ENCODE assay signal across 16 cellular contexts in the genomic region with DNA sequence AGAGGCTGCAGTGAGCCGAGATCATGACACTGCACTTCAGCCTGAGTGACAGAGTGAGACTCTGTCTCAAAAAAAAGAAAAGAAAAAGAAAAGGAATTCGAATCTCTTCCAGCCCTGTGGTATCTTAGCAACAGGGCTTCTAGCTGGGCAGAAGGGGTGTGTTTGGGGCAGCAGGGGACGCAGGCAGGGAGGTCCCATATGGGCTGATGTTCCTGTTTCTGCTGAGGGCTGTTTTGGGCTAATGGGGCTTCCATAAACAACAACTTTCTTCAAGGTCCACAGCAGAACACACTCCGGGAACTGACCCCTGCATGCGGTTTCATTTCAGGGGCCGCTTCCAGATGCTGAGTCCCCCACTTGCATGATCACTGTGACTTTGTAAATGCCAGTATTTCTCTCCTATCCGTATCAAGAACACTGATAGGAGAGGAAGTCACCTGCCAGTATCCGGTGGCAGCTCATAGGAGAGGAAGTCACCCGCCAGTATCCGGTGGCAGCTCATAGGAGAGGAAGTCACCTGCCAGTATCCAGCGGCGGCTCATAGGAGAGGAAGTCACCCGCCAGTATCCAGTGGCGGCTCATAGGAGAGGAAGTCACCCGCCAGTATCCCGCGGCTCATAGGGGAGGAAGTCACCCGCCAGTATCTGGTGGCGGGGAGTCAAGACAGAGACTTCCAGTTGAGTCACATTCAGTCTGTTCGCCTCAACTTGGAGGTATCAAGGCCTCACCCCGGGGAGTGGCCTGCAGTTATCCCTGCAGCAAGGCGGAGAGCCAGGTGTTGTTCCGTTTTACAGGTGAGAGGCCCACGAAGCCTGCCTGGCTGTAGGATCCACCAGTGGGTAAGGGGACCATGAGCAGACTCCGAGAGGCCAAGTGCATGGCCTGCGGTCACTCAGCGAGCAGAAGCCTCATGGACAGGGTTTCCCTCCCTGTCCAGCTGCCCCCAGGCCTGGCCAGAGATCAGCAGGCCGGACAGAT. TPM values are rescaled to one million over a fixed set of nuclear protein-coding genes. Genes with fewer than 3 reads are reported as not detected.
A peak's percentile ranks its signal among the peaks of the same experiment; 100 is the strongest.
DNase-seq lines count a peak whose midpoint lies in the region; ATAC-seq, FAIRE-seq and TF ChIP-seq lines count a peak whose summit lies in the region.
"Had no signal": no experiment of that assay in that cellular context is flagged by ENCODE, and none has a peak within 500 bp of the region (broad histone marks: within the 10 kb centered on the region; RNA-seq: fewer than 3 reads in every experiment).

No MANE protein-coding gene starts in this region.

- H3K4me3 Mint-ChIP-seq in activated naive CD8-positive, alpha-beta T cell: peak overlapping the region; percentile 69
- peak overlapping the region; percentile 58 to 59 for H3K4me3 Mint-ChIP-seq in stimulated activated naive CD8-positive, alpha-beta T cell treated with anti-CD3 and anti-CD28 coated beads, Interleukin-15, amount 100 ng/mL, for 72 hours

- no peak overlapping the region for H2AFZ ChIP-seq in HepG2 (ENCODE audit: low read length)
- H2AFZ ChIP-seq: parathyroid adenoma had no signal

- BruUV-seq in HepG2 (replicated peaks; lab: Mats Ljungman, UMichigan): no TSS peak

- no peaks in the 10 kb centered on the region for H3K36me3 Mint-ChIP-seq in activated naive CD8-positive, alpha-beta T cell

- H3K4me1 Mint-ChIP-seq in activated naive CD8-positive, alpha-beta T cell (ENCODE audit: low read depth): peaks cover 7% of the 10 kb centered on the region
- H3K4me1 Mint-ChIP-seq in stimulated activated naive CD8-positive, alpha-beta T cell treated with anti-CD3 and anti-CD28 coated beads, Interleukin-15, amount 100 ng/mL, for 72 hours: peaks cover 12% of the 10 kb centered on the region

- H3K36me3 ChIP-seq in HepG2 (replicated peaks in 1 of 2; ENCODE audit: control insufficient read depth in 1 of 2, insufficient read depth in 2 of 2, low read length in 2 of 2): no peaks in the 10 kb centered on the region
- no peaks in the 10 kb centered on the region for H3K36me3 ChIP-seq in right lobe of liver
- H3K36me3 ChIP-seq: gastrocnemius medialis, tibial artery had no signal

- no peak for TF ChIP-seq RAD21 in HepG2 (CRISPR knock-in tag; IDR thresholded peaks at IDR 0.05)

- in situ Hi-C loops in HepG2 (cut with HindIII; ENCODE audit: extremely low pct_ligation_motif_present, low pct_unique_long_range_greater_than_20kb): loop anchor here (10.0 kb wide), 1 partner anchor 483 kb away; no protein-coding TSS in a partner anchor

- H3K27me3 Mint-ChIP-seq in activated naive CD8-positive, alpha-beta T cell: no peaks in the 10 kb centered on the region
- H3K27me3 Mint-ChIP-seq in stimulated activated naive CD8-positive, alpha-beta T cell treated with anti-CD3 and anti-CD28 coated beads, Interleukin-15, amount 100 ng/mL, for 72 hours: peaks cover 39% of the 10 kb centered on the region

- intact Hi-C loops in HepG2 (cut with micrococcal nuclease; ENCODE audit: unreplicated experiment) (no loop called here), right lobe of liver (cut with DNase I) (loop anchor here (10.0 kb wide), 2 partner anchors 173 to 483 kb away; no protein-coding TSS in a partner anchor)

- no peak overlapping the region for H3K4me2 ChIP-seq in HepG2 (ENCODE audit: low read depth, low read length)

- POLR2A ChIA-PET in HepG2 (lab: Yijun Ruan, JAX): no interaction called here

- H3K4me1 ChIP-seq in HepG2 (ENCODE audit: insufficient read depth, low read length) (peaks cover 28% of the 10 kb centered on the region), right lobe of liver (no peaks in the 10 kb centered on the region)
- H3K4me1 ChIP-seq: gastrocnemius medialis, parathyroid adenoma, tibial artery had no signal

- H3K9ac ChIP-seq in HepG2 (ENCODE audit: insufficient read depth, low read depth, low read length): no peak overlapping the region
- H3K9ac ChIP-seq: parathyroid adenoma had no signal

- TF ChIP-seq CTCF in HepG2 (CRISPR knock-in tag; IDR thresholded peaks at IDR 0.05) (no peak), right lobe of liver (IDR thresholded peaks at IDR 0.05) (no peak)

- H3K9me3 ChIP-seq in HepG2 (ENCODE audit: low read length): no peaks in the 10 kb centered on the region
- no peaks in the 10 kb centered on the region for H3K9me3 ChIP-seq in right lobe of liver
- H3K9me3 ChIP-seq: Caco-2, gastrocnemius medialis, tibial artery had no signal

- no peaks in the 10 kb centered on the region for H3K9me3 Mint-ChIP-seq in activated naive CD8-positive, alpha-beta T cell (ENCODE audit: low read depth)
- no peaks in the 10 kb centered on the region for H3K9me3 Mint-ChIP-seq in stimulated activated naive CD8-positive, alpha-beta T cell treated with anti-CD3 and anti-CD28 coated beads, Interleukin-15, amount 100 ng/mL, for 72 hours

- H3K79me2 ChIP-seq in HepG2 (ENCODE audit: insufficient read depth, low read length): no peaks in the 10 kb centered on the region
- H3K79me2 ChIP-seq: parathyroid adenoma had no signal

- H3K27me3 ChIP-seq in HepG2 (ENCODE audit: control insufficient read depth in 1 of 2, insufficient read depth in 2 of 2, low read length in 2 of 2) (peaks cover 0 to 3% of the 10 kb centered on the region in 2 experiments; a peak in 2 of 5 replicates), right lobe of liver (no peaks in the 10 kb centered on the region)

- TF ChIP-seq EP300 in HepG2 (IDR thresholded peaks at IDR 0.05; ENCODE audit: low read depth in 2 of 2, low read length in 2 of 2): no peak
- no peak for TF ChIP-seq EP300 in HepG2 (CRISPR knock-in tag; IDR thresholded peaks at IDR 0.05; ENCODE audit: borderline replicate concordance)

- WGBS in HepG2 (ENCODE audit: low lambda C conversion rate): 65% methylated on average over 16 of the region's 28 CpGs
- 63% methylated on average over 13 of the region's 28 CpGs for WGBS in right lobe of liver (ENCODE audit: insufficient coverage, low coverage, low lambda C conversion rate, missing lambda C conversion rate)

- CTCF ChIA-PET in HepG2 (lab: Yijun Ruan, JAX; ENCODE audit: low intra/inter-chr PET ratio, low total read pairs): no interaction called here

- H3K27ac Mint-ChIP-seq in activated naive CD8-positive, alpha-beta T cell: peak overlapping the region; percentile 41
- peak overlapping the region in 1 of 2 donors; percentile 86 for H3K27ac Mint-ChIP-seq in stimulated activated naive CD8-positive, alpha-beta T cell treated with anti-CD3 and anti-CD28 coated beads, Interleukin-15, amount 100 ng/mL, for 72 hours

- no peak for FAIRE-seq in HepG2 (lab: Jason Lieb, UNC)
- FAIRE-seq: GM12892 had no signal

- H3K4me3 ChIP-seq in HepG2 (replicated peaks in 1 of 3; ENCODE audit: insufficient read depth in 1 of 3, low read depth in 2 of 3, low read length in 3 of 3) (no peak overlapping the region), right lobe of liver (no peak overlapping the region)
- H3K4me3 ChIP-seq: gastrocnemius medialis, tibial artery had no signal

- no peak for TF ChIP-seq POLR2A in HepG2 (IDR thresholded peaks at IDR 0.05; ENCODE audit: insufficient read depth in 1 of 2, low read depth in 2 of 2, low read length in 2 of 2)
- no peak for TF ChIP-seq POLR2A in right lobe of liver (IDR thresholded peaks at IDR 0.05)

- H3K27ac ChIP-seq in HepG2 (ENCODE audit: extremely low read length, insufficient read depth, low read length): no peak overlapping the region
- H3K27ac ChIP-seq in right lobe of liver: no peak overlapping the region
- H3K27ac ChIP-seq: gastrocnemius medialis, parathyroid adenoma, tibial artery had no signal

- no peak for DNase-seq in HepG2 (ENCODE audit: low spot score)
- DNase-seq in right lobe of liver: no peak
- DNase-seq in NOMO-1 treated with DMSO at 0.1 percent for 48 hours (lab: John Stamatoyannopoulos, UW; ENCODE audit: unreplicated experiment): peak; percentile 77
- DNase-seq in stimulated activated naive CD8-positive, alpha-beta T cell treated with anti-CD3 and anti-CD28 coated beads, Interleukin-15, amount 100 ng/mL, for 72 hours: peak in 1 of 2 donors; percentile 41
- no peak for DNase-seq in D341Med (ENCODE audit: low spot score)
- DNase-seq in midbrain (lab: John Stamatoyannopoulos, UW): no peak
- no peak for DNase-seq in effector CD8-positive, alpha-beta T cell (lab: John Stamatoyannopoulos, UW)
- DNase-seq: Caco-2, dermis blood vessel endothelial cell, gastrocnemius medialis, NCI-H526, tibial artery had no signal

- H4K20me1 ChIP-seq in HepG2 (ENCODE audit: insufficient read depth, low read length): no peaks in the 10 kb centered on the region

- ATAC-seq in HepG2 (no peak), right lobe of liver (no peak)
- peak; percentile 86 for ATAC-seq in stimulated activated naive CD8-positive, alpha-beta T cell treated with anti-CD3 and anti-CD28 coated beads, Interleukin-15, amount 100 ng/mL, for 72 hours
- ATAC-seq: gastrocnemius medialis had no signal

RNA-seq across cellular contexts. Expression of gene FGF19, which starts 8.3 kb away (rescaled TPM):
- not detected in 2 replicates for total RNA-seq in HepG2 (2016; rRNA removed; fragmentation: Illumina TruSeq; extraction: Trizol)
- not detected in 2 replicates for total RNA-seq in HepG2 (2016; cell fraction: cytosol; rRNA removed; fragmentation: Illumina TruSeq; extraction: Trizol; ENCODE audit: low read depth)
- total RNA-seq in HepG2 (2016; cell fraction: insoluble cytoplasmic fraction; rRNA removed; fragmentation: Illumina TruSeq; extraction: Trizol): 0.04 TPM in 1 of 2 replicates, not detected in the other
- total RNA-seq in HepG2 (2016; cell fraction: membrane; rRNA removed; fragmentation: Illumina TruSeq; extraction: Trizol): not detected in 2 replicates
- total RNA-seq in HepG2 (2016; cell fraction: nucleus; rRNA removed; fragmentation: Illumina TruSeq; extraction: Trizol): not detected in 2 replicates
- 0.07 and 0.16 TPM in 2 replicates for polyA plus RNA-seq in HepG2 (2011; rRNA removed)
- polyA plus RNA-seq in HepG2 (2011; cell fraction: cytosol; rRNA removed): 0.03 and 0.06 TPM in 2 replicates
- 0.62 and 0.74 TPM in 2 replicates for polyA plus RNA-seq in HepG2 (2011; cell fraction: nucleus; rRNA removed)
- 0.08 and 0.11 TPM in 2 replicates for polyA plus RNA-seq in HepG2 (2012)
- not detected in 2 replicates for polyA plus RNA-seq in HepG2 (2016; cell fraction: cytosol; fragmentation: Illumina TruSeq; extraction: Trizol; ENCODE audit: low read depth)
- polyA plus RNA-seq in HepG2 (2016; cell fraction: insoluble cytoplasmic fraction; fragmentation: Illumina TruSeq; extraction: Trizol; ENCODE audit: low read depth): not detected in 2 replicates
- polyA plus RNA-seq in HepG2 (2016; cell fraction: membrane; fragmentation: Illumina TruSeq; extraction: Trizol; ENCODE audit: low read depth): not detected in 2 replicates
- 0.36 and 0.37 TPM in 2 replicates for polyA plus RNA-seq in HepG2 (2016; cell fraction: nucleus; fragmentation: Illumina TruSeq; extraction: Trizol; ENCODE audit: insufficient read depth, low read depth)
- 0.21 TPM in 1 of 2 replicates, not detected in the other for polyA minus RNA-seq in HepG2 (2011; rRNA and poly(A)+ RNA removed; ENCODE audit: low replicate concordance)
- polyA minus RNA-seq in HepG2 (2011; cell fraction: cytosol; rRNA and poly(A)+ RNA removed): not detected in 2 replicates
- polyA minus RNA-seq in HepG2 (2011; cell fraction: nucleus; rRNA and poly(A)+ RNA removed): not detected in 2 replicates
- under 1 TPM in 1 of 6 experiments, not detected in 5; 0.18 TPM for total RNA-seq in right lobe of liver
- total RNA-seq: dermis blood vessel endothelial cell, gastrocnemius medialis, liver had no signal

RNA-seq across cellular contexts. Expression of gene LTO1, which starts 37.0 kb away (rescaled TPM):
- total RNA-seq in HepG2 (2016; rRNA removed; fragmentation: Illumina TruSeq; extraction: Trizol) (11.3 and 15.0 TPM in 2 replicates), right lobe of liver (1 to 10 TPM; 4.1 to 7.9 (median 5.6) TPM)
- total RNA-seq in HepG2 (2016; cell fraction: cytosol; rRNA removed; fragmentation: Illumina TruSeq; extraction: Trizol; ENCODE audit: low read depth): 9.2 and 10.5 TPM in 2 replicates
- total RNA-seq in HepG2 (2016; cell fraction: insoluble cytoplasmic fraction; rRNA removed; fragmentation: Illumina TruSeq; extraction: Trizol): 9.0 and 17.0 TPM in 2 replicates
- total RNA-seq in HepG2 (2016; cell fraction: membrane; rRNA removed; fragmentation: Illumina TruSeq; extraction: Trizol): 11.5 and 13.4 TPM in 2 replicates
- 17.6 and 20.5 TPM in 2 replicates for total RNA-seq in HepG2 (2016; cell fraction: nucleus; rRNA removed; fragmentation: Illumina TruSeq; extraction: Trizol)
- polyA plus RNA-seq in HepG2 (2011; rRNA removed): 11.8 and 13.8 TPM in 2 replicates
- polyA plus RNA-seq in HepG2 (2011; cell fraction: cytosol; rRNA removed): 9.3 TPM in 2 replicates
- 32.0 and 35.0 TPM in 2 replicates for polyA plus RNA-seq in HepG2 (2011; cell fraction: nucleus; rRNA removed)
- polyA plus RNA-seq in HepG2 (2012): 10.6 and 11.8 TPM in 2 replicates
- 5.3 and 6.8 TPM in 2 replicates for polyA plus RNA-seq in HepG2 (2016; cell fraction: cytosol; fragmentation: Illumina TruSeq; extraction: Trizol; ENCODE audit: low read depth)
- 13.9 and 14.6 TPM in 2 replicates for polyA plus RNA-seq in HepG2 (2016; cell fraction: insoluble cytoplasmic fraction; fragmentation: Illumina TruSeq; extraction: Trizol; ENCODE audit: low read depth)
- 9.0 and 9.4 TPM in 2 replicates for polyA plus RNA-seq in HepG2 (2016; cell fraction: membrane; fragmentation: Illumina TruSeq; extraction: Trizol; ENCODE audit: low read depth)
- 40.5 and 43.2 TPM in 2 replicates for polyA plus RNA-seq in HepG2 (2016; cell fraction: nucleus; fragmentation: Illumina TruSeq; extraction: Trizol; ENCODE audit: insufficient read depth, low read depth)
- polyA minus RNA-seq in HepG2 (2011; rRNA and poly(A)+ RNA removed; ENCODE audit: low replicate concordance): 17.9 and 33.2 TPM in 2 replicates
- 4.6 TPM in 2 replicates for polyA minus RNA-seq in HepG2 (2011; cell fraction: cytosol; rRNA and poly(A)+ RNA removed)
- polyA minus RNA-seq in HepG2 (2011; cell fraction: nucleus; rRNA and poly(A)+ RNA removed): 22.3 and 29.4 TPM in 2 replicates
